Comparison of ENCODE assay signal across 8 cellular contexts in genomic region chr6:42217523-42218367, GRCh38. TPM values are rescaled to one million over a fixed set of nuclear protein-coding genes. Genes with fewer than 3 reads are reported as not detected.
DNase-seq lines count a peak whose midpoint lies in the region; ATAC-seq and TF ChIP-seq lines count a peak whose summit lies in the region.

Gene MRPS10, minus strand, starts transcription at chr6:42217861. Its CDS starts 12 bp downstream, at chr6:42217849.

- H3K9me3 ChIP-seq in PC-9 (ENCODE audit: insufficient read depth, low read depth) (no peaks in the 10 kb centered on the region), mucosa of rectum (ENCODE audit: control insufficient read depth in 2 of 2, low read length in 2 of 2) (no peaks in the 10 kb centered on the region)

- peak; percentile 86 for ATAC-seq in GM21619 (IDR thresholded peaks at IDR 0.05; ENCODE audit: unreplicated experiment)

- H3K27ac ChIP-seq in PC-9 (peak within 1 kb of the TSS; percentile 76), mucosa of rectum (ENCODE audit: low read depth in 2 of 2, low read length in 2 of 2) (peak within 1 kb of the TSS; percentile 71 to 72)

- peak within 1 kb of the TSS; percentile 89 for H3K4me3 ChIP-seq in Jurkat, Clone E6-1 (ENCODE audit: low read length)
- H3K4me3 ChIP-seq in PC-9: peak within 1 kb of the TSS; percentile 96
- peak within 1 kb of the TSS; percentile 83 to 93 for H3K4me3 ChIP-seq in mucosa of rectum (ENCODE audit: low read length in 2 of 2)

- H2AFZ ChIP-seq in PC-9: peak within 1 kb of the TSS; percentile 90

- H3K36me3 ChIP-seq in PC-9 (ENCODE audit: low read depth) (peaks cover 9% of the 10 kb centered on the region), mucosa of rectum (ENCODE audit: control insufficient read depth in 2 of 2, insufficient read depth in 2 of 2, low read length in 2 of 2) (peaks cover 9 to 13% of the 10 kb centered on the region in 2 donors)

- peak within 1 kb of the TSS; percentile 98 for H3K4me2 ChIP-seq in PC-9

- H3K4me1 ChIP-seq in PC-9 (replicated peaks; ENCODE audit: insufficient read depth) (peaks cover 59% of the 10 kb centered on the region), mucosa of rectum (ENCODE audit: control insufficient read depth in 2 of 2, insufficient read depth in 2 of 2, low read length in 2 of 2) (peaks cover 5 to 10% of the 10 kb centered on the region in 2 donors)

- intact Hi-C loops in PC-9 (cut with micrococcal nuclease; ENCODE audit: unreplicated experiment): loop anchor here (2.0 to 5.0 kb wide), 3 partner anchors 235 to 345 kb away; partner anchors contain the start of gene UBR2

- POLR2A ChIA-PET in PC-9 (lab: Charles Lee; ENCODE audit: unreplicated experiment): interaction anchor here (0.6 to 1.0 kb wide), 3 partner anchors 9 to 75 kb away, joined by 3 to 4 read pairs (median 3); partner anchors contain the start of gene C6orf132

- H3K27me3 ChIP-seq in PC-9 (ENCODE audit: insufficient read depth, low read depth) (no peaks in the 10 kb centered on the region), mucosa of rectum (ENCODE audit: control insufficient read depth in 2 of 2, insufficient read depth in 2 of 2, low read length in 2 of 2) (no peaks in the 10 kb centered on the region)

- peaks cover 24% of the 10 kb centered on the region for H3K79me2 ChIP-seq in PC-9 (ENCODE audit: low read depth)

- TF ChIP-seq CTCF in PC-9 (conservative IDR thresholded peaks at IDR 0.05): no peak

- BruUV-seq in PC-9 (replicated peaks; lab: Mats Ljungman, UMichigan): no TSS peak

- CTCF ChIA-PET in PC-9 (lab: Charles Lee): no interaction called here

- H4K20me1 ChIP-seq in PC-9 (ENCODE audit: insufficient read depth): no peaks in the 10 kb centered on the region

- H3K9me2 ChIP-seq in PC-9 (ENCODE audit: insufficient read depth): no peaks in the 10 kb centered on the region

- TF ChIP-seq POLR2A in erythroblast (IDR thresholded peaks at IDR 0.05; ENCODE audit: low read length): peak; percentile 97

- DNase-seq in DMS153 (lab: John Stamatoyannopoulos, UW) (peak; percentile 94), PC-9 (peak; percentile 89 to 91), erythroblast (lab: John Stamatoyannopoulos, UW) (peak; percentile 95 to 97)
- DNase-seq in Jurkat, Clone E6-1 (ENCODE audit: low read depth, low spot score): peak; percentile 94
- peak; percentile 87 for DNase-seq in activated T-cell treated with anti-CD3 and anti-CD28 coated beads, Interleukin-2, amount 50 U/mL, for 1 hour
- peak; percentile 90 for DNase-seq in stimulated activated CD8-positive, alpha-beta memory T cell treated with anti-CD3 and anti-CD28 coated beads, Interleukin-4, amount 100 ng/mL, for 48 hours

- peaks cover 39% of the 10 kb centered on the region for H3F3A ChIP-seq in PC-9 (ENCODE audit: insufficient read depth, low read depth)

- peak within 1 kb of the TSS; percentile 76 to 80 for H3K9ac ChIP-seq in mucosa of rectum (ENCODE audit: low read depth in 1 of 2, low read length in 2 of 2)

RNA-seq across cellular contexts. Expression of gene MRPS10, which starts in this region (rescaled TPM):
- 39.8 TPM for polyA plus RNA-seq in Jurkat, Clone E6-1 (2012; ENCODE audit: insufficient read depth, insufficient read length)
- 38.7 and 56.5 TPM in 2 replicates for total RNA-seq in PC-9 (2021)

Comparison
In these comparisons a context has a peak if more than half of its experiments do, and no peak if none do; other contexts are left out.
1. Peak in every context shown above with its lines: DNase-seq, ATAC-seq, H3K4me3 ChIP-seq and H3K27ac ChIP-seq.